18 cellular contexts compared by ENCODE assay signal in the genomic region with DNA sequence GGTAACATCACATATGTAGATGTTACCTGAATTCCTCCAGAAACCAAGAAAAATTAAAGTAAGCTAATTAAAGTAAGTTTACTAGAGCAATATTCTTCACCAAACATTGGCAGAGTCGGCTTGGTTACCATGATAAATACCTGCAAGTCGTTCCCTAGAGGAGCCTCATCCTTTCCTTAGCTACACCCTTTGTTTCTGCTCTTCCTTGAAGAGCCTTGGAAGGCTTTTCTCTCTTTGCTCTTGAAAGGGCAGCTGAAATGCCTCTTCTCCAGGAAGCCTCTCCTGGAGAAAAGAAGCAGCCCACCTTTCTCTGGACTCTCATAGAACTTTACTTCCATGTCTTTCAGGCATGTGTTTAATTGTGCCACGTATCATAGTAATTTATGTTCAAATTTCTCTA. TPM values are rescaled to one million over a fixed set of nuclear protein-coding genes. Genes with fewer than 3 reads are reported as not detected.
DNase-seq lines count a peak whose midpoint lies in the region; ATAC-seq, FAIRE-seq and TF ChIP-seq lines count a peak whose summit lies in the region.
"Had no signal": no experiment of that assay in that cellular context is flagged by ENCODE, and none has a peak within 500 bp of the region (broad histone marks: within the 10 kb centered on the region; RNA-seq: fewer than 3 reads in every experiment).

No MANE protein-coding gene starts in this region.

- no peak overlapping the region for H2BK120ac ChIP-seq in trophoblast cell (ENCODE audit: insufficient read depth, low read length, poor library complexity)

- no peaks in the 10 kb centered on the region for H4K20me1 ChIP-seq in astrocyte (ENCODE audit: insufficient read depth, low read length)
- H4K20me1 ChIP-seq: BLaER1 had no signal

- no peak overlapping the region for H3K18ac ChIP-seq in trophoblast cell (ENCODE audit: low read length)

- peaks cover 8% of the 10 kb centered on the region for H3K36me3 Mint-ChIP-seq in astrocyte (ENCODE audit: low read depth, unreplicated experiment)
- H3K36me3 Mint-ChIP-seq: CD8-positive, alpha-beta T cell had no signal

- H3K9me3 ChIP-seq in left ventricle myocardium inferior (replicated peaks): no peaks in the 10 kb centered on the region
- H3K9me3 ChIP-seq in astrocyte (ENCODE audit: insufficient read depth, low read depth, low read length): no peaks in the 10 kb centered on the region
- no peaks in the 10 kb centered on the region for H3K9me3 ChIP-seq in trophoblast cell (ENCODE audit: insufficient read depth, low read depth, low read length)
- H3K9me3 ChIP-seq in upper lobe of left lung: no peaks in the 10 kb centered on the region

- H3K4me3 ChIP-seq in left ventricle myocardium inferior: no peak overlapping the region
- H3K4me3 ChIP-seq in astrocyte (ENCODE audit: insufficient read depth, low read depth, low read length): no peak overlapping the region
- no peak overlapping the region for H3K4me3 ChIP-seq in trophoblast cell (ENCODE audit: low read depth, low read length)
- no peak overlapping the region for H3K4me3 ChIP-seq in upper lobe of left lung
- H3K4me3 ChIP-seq: BLaER1, SJCRH30 had no signal

- ATAC-seq in Right ventricle myocardium inferior: no peak
- no peak for ATAC-seq in GM21576 (IDR thresholded peaks at IDR 0.05; ENCODE audit: unreplicated experiment)
- ATAC-seq in stimulated activated naive CD8-positive, alpha-beta T cell treated with anti-CD3 and anti-CD28 coated beads, Interleukin-15, amount 100 ng/mL, for 72 hours: no peak
- no peak for ATAC-seq in upper lobe of left lung (ENCODE audit: low FRiP score in 2 of 2)
- ATAC-seq: CD8-positive, alpha-beta T cell had no signal

- H3K14ac ChIP-seq in trophoblast cell (ENCODE audit: low read length): no peak overlapping the region

- H3K27me3 ChIP-seq in left ventricle myocardium inferior (ENCODE audit: low read depth) (no peaks in the 10 kb centered on the region), astrocyte (ENCODE audit: insufficient read depth, low read length) (no peaks in the 10 kb centered on the region), trophoblast cell (ENCODE audit: insufficient read depth, low read length) (no peaks in the 10 kb centered on the region), upper lobe of left lung (no peaks in the 10 kb centered on the region)
- H3K27me3 ChIP-seq: BLaER1, SJCRH30 had no signal

- H3K36me3 ChIP-seq in left ventricle myocardium inferior (no peaks in the 10 kb centered on the region), astrocyte (ENCODE audit: insufficient read depth, low read length) (no peaks in the 10 kb centered on the region), trophoblast cell (ENCODE audit: control insufficient read depth in 1 of 2, insufficient read depth in 2 of 2, low read length in 2 of 2) (no peaks in the 10 kb centered on the region), upper lobe of left lung (no peaks in the 10 kb centered on the region)
- H3K36me3 ChIP-seq: BLaER1, SJCRH30 had no signal

- H3K79me2 ChIP-seq in astrocyte (ENCODE audit: insufficient read depth, low read length) (no peaks in the 10 kb centered on the region), trophoblast cell (ENCODE audit: control insufficient read depth, insufficient read depth, low read length, poor library complexity) (peaks cover 1% of the 10 kb centered on the region)

- TF ChIP-seq CTCF in left ventricle myocardium inferior (IDR thresholded peaks at IDR 0.05; ENCODE audit: borderline replicate concordance): no peak
- TF ChIP-seq CTCF in astrocyte (IDR thresholded peaks at IDR 0.05; ENCODE audit: insufficient read depth, low read depth, low read length): no peak
- no peak for TF ChIP-seq CTCF in upper lobe of left lung (IDR thresholded peaks at IDR 0.05)

- H3K4me3 Mint-ChIP-seq in astrocyte (ENCODE audit: unreplicated experiment): no peak overlapping the region
- no peak overlapping the region for H3K4me3 Mint-ChIP-seq in stimulated activated naive CD8-positive, alpha-beta T cell treated with anti-CD3 and anti-CD28 coated beads, Interleukin-15, amount 100 ng/mL, for 72 hours
- H3K4me3 Mint-ChIP-seq: CD8-positive, alpha-beta T cell had no signal

- no peaks in the 10 kb centered on the region for H3K27me3 Mint-ChIP-seq in astrocyte (ENCODE audit: low read depth, unreplicated experiment)
- no peaks in the 10 kb centered on the region for H3K27me3 Mint-ChIP-seq in stimulated activated naive CD8-positive, alpha-beta T cell treated with anti-CD3 and anti-CD28 coated beads, Interleukin-15, amount 100 ng/mL, for 72 hours

- peaks cover 69% of the 10 kb centered on the region for H3K4me1 Mint-ChIP-seq in astrocyte (ENCODE audit: low read depth, unreplicated experiment)
- no peaks in the 10 kb centered on the region for H3K4me1 Mint-ChIP-seq in stimulated activated naive CD8-positive, alpha-beta T cell treated with anti-CD3 and anti-CD28 coated beads, Interleukin-15, amount 100 ng/mL, for 72 hours

- no peak overlapping the region for H2BK5ac ChIP-seq in trophoblast cell (ENCODE audit: low read depth, low read length, poor library complexity)

- H3K27ac Mint-ChIP-seq in astrocyte (ENCODE audit: unreplicated experiment): peak overlapping the region; percentile 99
- no peak overlapping the region for H3K27ac Mint-ChIP-seq in stimulated activated naive CD8-positive, alpha-beta T cell treated with anti-CD3 and anti-CD28 coated beads, Interleukin-15, amount 100 ng/mL, for 72 hours
- H3K27ac Mint-ChIP-seq: CD8-positive, alpha-beta T cell had no signal

- H3K4me2 ChIP-seq in astrocyte (ENCODE audit: low read length) (no peak overlapping the region), trophoblast cell (ENCODE audit: low read length) (no peak overlapping the region)
- H3K4me2 ChIP-seq: BLaER1 had no signal

- no peak overlapping the region for H3K23ac ChIP-seq in trophoblast cell (ENCODE audit: low read length)

- WGBS in trophoblast cell (ENCODE audit: extremely low coverage, insufficient coverage, insufficient read length): no CpG with 5 or more reads among the region's 3 CpGs
- 76 to 87% methylated on average over 3 of the region's 3 CpGs for WGBS in upper lobe of left lung, 2 donors

- TF ChIP-seq EP300 in upper lobe of left lung (IDR thresholded peaks at IDR 0.05): no peak

- H3K4me1 ChIP-seq in left ventricle myocardium inferior (peaks cover 24% of the 10 kb centered on the region), astrocyte (ENCODE audit: insufficient read depth, low read length) (peaks cover 33% of the 10 kb centered on the region), trophoblast cell (ENCODE audit: control insufficient read depth in 1 of 2, insufficient read depth in 2 of 2, low read length in 2 of 2) (peaks cover 15 to 19% of the 10 kb centered on the region in 2 experiments), upper lobe of left lung (peaks cover 0 to 8% (median 2%) of the 10 kb centered on the region in 4 donors)
- H3K4me1 ChIP-seq: BLaER1 had no signal

- H2BK12ac ChIP-seq in trophoblast cell (ENCODE audit: low read length): peak overlapping the region; percentile 79

- no peaks in the 10 kb centered on the region for H3K9me3 Mint-ChIP-seq in astrocyte (ENCODE audit: unreplicated experiment)
- H3K9me3 Mint-ChIP-seq in stimulated activated naive CD8-positive, alpha-beta T cell treated with anti-CD3 and anti-CD28 coated beads, Interleukin-15, amount 100 ng/mL, for 72 hours: no peaks in the 10 kb centered on the region
- H3K9me3 Mint-ChIP-seq: CD8-positive, alpha-beta T cell had no signal

- H3K79me1 ChIP-seq in trophoblast cell (ENCODE audit: low read length): peaks cover 7% of the 10 kb centered on the region

- no peak overlapping the region for H4K91ac ChIP-seq in trophoblast cell (ENCODE audit: low read depth, low read length)

- H4K12ac ChIP-seq in trophoblast cell (ENCODE audit: low read depth, low read length): no peak overlapping the region

- DNase-seq in left ventricle myocardium inferior (no peak), Right ventricle myocardium inferior (ENCODE audit: missing footprints) (no peak), astrocyte (ENCODE audit: low read depth) (no peak), trophoblast cell (no peak), upper lobe of left lung (no peak)
- no peak for DNase-seq in stimulated activated naive CD8-positive, alpha-beta T cell treated with anti-CD3 and anti-CD28 coated beads, Interleukin-15, amount 100 ng/mL, for 72 hours
- DNase-seq: CD8-positive, alpha-beta T cell; Karpas-422; NCI-H1105; NCI-H1694 treated with DMSO at 0.1 percent for 48 hours; NCI-H446; NCI-H69; RPMI8226; SJCRH30 had no signal

- intact Hi-C loops in left ventricle myocardium inferior (cut with micrococcal nuclease): no loop called here
- intact Hi-C loops in Right ventricle myocardium inferior (cut with DNase I): no loop called here

- no peak overlapping the region for H4K8ac ChIP-seq in trophoblast cell (ENCODE audit: low read depth, low read length)

- no peak overlapping the region for H2AK5ac ChIP-seq in trophoblast cell (ENCODE audit: low read length)

- H3K9ac ChIP-seq in astrocyte (ENCODE audit: low read length) (no peak overlapping the region), trophoblast cell (ENCODE audit: low read length) (no peak overlapping the region)
- H3K9ac ChIP-seq: BLaER1 had no signal

- H2AFZ ChIP-seq in astrocyte (ENCODE audit: low read depth, low read length): no peak overlapping the region
- H2AFZ ChIP-seq in trophoblast cell (ENCODE audit: insufficient read depth, low read length, poor library complexity): no peak overlapping the region

- H3K4ac ChIP-seq in trophoblast cell (ENCODE audit: low read depth, low read length): no peak overlapping the region

- H3K27ac ChIP-seq in left ventricle myocardium inferior (replicated peaks) (peak overlapping the region; percentile 7), astrocyte (ENCODE audit: low read depth, low read length) (no peak overlapping the region), trophoblast cell (ENCODE audit: low read depth, low read length) (no peak overlapping the region), upper lobe of left lung (no peak overlapping the region)
- H3K27ac ChIP-seq: BLaER1, SJCRH30 had no signal

- no peak for FAIRE-seq in astrocyte (lab: Jason Lieb, UNC)
- FAIRE-seq: A204.1, GM19239 had no signal

- no peak for TF ChIP-seq POLR2A in upper lobe of left lung (IDR thresholded peaks at IDR 0.05)

RNA-seq across cellular contexts. Expression of gene CALD1, which starts 34.9 kb away (rescaled TPM):
- total RNA-seq in left ventricle myocardium inferior (122 TPM), Right ventricle myocardium inferior (99.1 TPM), astrocyte (1,834 and 1,872 TPM in 2 replicates), upper lobe of left lung (100 to 1,000 TPM in 5 of 6 donors, 10 to 100 TPM in 1; 98.6 to 156 (median 124) TPM)
- 510 and 518 TPM in 2 replicates for polyA plus RNA-seq in trophoblast cell (2013)
- total RNA-seq: CD8-positive, alpha-beta T cell had no signal

Comparison
In these comparisons a context has a peak if more than half of its experiments do, and no peak if none do; other contexts are left out.
1. RNA of gene CALD1, which starts 34.9 kb away (total RNA-seq): 1,834 to 1,872 TPM in astrocyte; 98.6 to 156 TPM in upper lobe of left lung, 122 TPM in left ventricle myocardium inferior (single experiment) and 99.1 TPM in Right ventricle myocardium inferior (single experiment); every median in the first group is over 10 times any median in the second.